9 cellular contexts compared by ENCODE assay signal in genomic region chr11:45857834-45858492, GRCh38. TPM values are rescaled to one million over a fixed set of nuclear protein-coding genes. Genes with fewer than 3 reads are reported as not detected.
DNase-seq lines count a peak whose midpoint lies in the region; ATAC-seq and TF ChIP-seq lines count a peak whose summit lies in the region.
"Had no signal": no experiment of that assay in that cellular context is flagged by ENCODE, and none has a peak within 500 bp of the region (broad histone marks: within the 10 kb centered on the region; RNA-seq: fewer than 3 reads in every experiment).

No MANE protein-coding gene starts in this region.

- no peaks in the 10 kb centered on the region for H3K9me3 ChIP-seq in lung (ENCODE audit: control insufficient read depth in 2 of 2, insufficient read depth in 1 of 2, low read length in 1 of 2)
- H3K9me3 ChIP-seq in upper lobe of left lung: no peaks in the 10 kb centered on the region

- H3K27ac ChIP-seq in coronary artery: peak overlapping the region; percentile 75 to 88
- H3K27ac ChIP-seq in lung (ENCODE audit: low read depth in 1 of 2, low read length in 1 of 2): peak overlapping the region; percentile 84 to 95
- peak overlapping the region; percentile 77 to 85 (median 79) for H3K27ac ChIP-seq in upper lobe of left lung

- H3K36me3 Mint-ChIP-seq in activated naive CD4-positive, alpha-beta T cell treated with anti-CD3 and anti-CD28 coated beads, Interleukin-2, amount 50 U/mL, for 24 hours: peaks cover 18% of the 10 kb centered on the region

- H3K36me3 ChIP-seq in lung (ENCODE audit: control insufficient read depth in 2 of 2, insufficient read depth in 2 of 2, low read length in 2 of 2) (peaks cover 4 to 37% of the 10 kb centered on the region in 2 donors), upper lobe of left lung (peaks cover 15 to 69% (median 33%) of the 10 kb centered on the region in 4 donors)

- TF ChIP-seq CTCF in coronary artery (IDR thresholded peaks at IDR 0.05) (no peak), lung (IDR thresholded peaks at IDR 0.05; ENCODE audit: control extremely low read depth, extremely low read depth) (no peak), upper lobe of left lung (IDR thresholded peaks at IDR 0.05) (no peak)

- no peaks in the 10 kb centered on the region for H3K9me3 Mint-ChIP-seq in activated naive CD4-positive, alpha-beta T cell treated with anti-CD3 and anti-CD28 coated beads, Interleukin-2, amount 50 U/mL, for 24 hours
- H3K9me3 Mint-ChIP-seq: CD4-positive, alpha-beta memory T cell had no signal

- H3K4me1 ChIP-seq in lung (ENCODE audit: control insufficient read depth in 2 of 2, insufficient read depth in 2 of 2, low read length in 2 of 2) (peaks cover 25 to 42% of the 10 kb centered on the region in 2 donors), upper lobe of left lung (peaks cover 48 to 76% (median 56%) of the 10 kb centered on the region in 4 donors)

- H3K27me3 Mint-ChIP-seq in activated naive CD4-positive, alpha-beta T cell treated with anti-CD3 and anti-CD28 coated beads, Interleukin-2, amount 50 U/mL, for 24 hours: no peaks in the 10 kb centered on the region
- H3K27me3 Mint-ChIP-seq: CD4-positive, alpha-beta memory T cell had no signal

- H3K4me3 ChIP-seq in coronary artery (no peak overlapping the region), lung (no peak overlapping the region), upper lobe of left lung (no peak overlapping the region)

- 53 to 67% methylated on average over 4 of the region's 4 CpGs for WGBS in lung, 2 donors
- WGBS in upper lobe of left lung, 2 donors: 48 to 59% methylated on average over 4 of the region's 4 CpGs

- no peaks in the 10 kb centered on the region for H3K4me1 Mint-ChIP-seq in activated naive CD4-positive, alpha-beta T cell treated with anti-CD3 and anti-CD28 coated beads, Interleukin-2, amount 50 U/mL, for 24 hours

- DNase-seq in activated naive CD4-positive, alpha-beta T cell treated with Interleukin-2 at 50 U/mL for 16 hours: no peak
- DNase-seq in coronary artery (ENCODE audit: low spot score) (no peak), lung (ENCODE audit: low spot score) (peak; percentile 76), upper lobe of left lung (peak in 1 of 2 donors; percentile 90), NCI-H526 treated with DMSO at 0.1 percent for 48 hours (lab: John Stamatoyannopoulos, UW) (no peak), NCI-H1694 treated with DMSO at 0.1 percent for 48 hours (lab: John Stamatoyannopoulos, UW) (no peak)
- no peak for DNase-seq in activated naive CD4-positive, alpha-beta T cell treated with anti-CD3 and anti-CD28 coated beads, Interleukin-2, amount 50 U/mL, for 16 hours
- DNase-seq: CD4-positive, alpha-beta memory T cell had no signal

- peak in 1 of 4 donors; percentile 11 for TF ChIP-seq POLR2A in upper lobe of left lung (IDR thresholded peaks at IDR 0.05)

- H3K27me3 ChIP-seq in lung (ENCODE audit: control insufficient read depth, insufficient read depth): no peaks in the 10 kb centered on the region
- no peaks in the 10 kb centered on the region for H3K27me3 ChIP-seq in upper lobe of left lung

- ATAC-seq in lung (ENCODE audit: insufficient read depth, low FRiP score) (peak; percentile 70), upper lobe of left lung (ENCODE audit: low FRiP score in 2 of 2) (peak; percentile 82 to 86)

- TF ChIP-seq EP300 in upper lobe of left lung (IDR thresholded peaks at IDR 0.05): peak in 1 of 4 donors; percentile 37

- H3K4me3 Mint-ChIP-seq in activated naive CD4-positive, alpha-beta T cell treated with anti-CD3 and anti-CD28 coated beads, Interleukin-2, amount 50 U/mL, for 24 hours: no peak overlapping the region
- H3K4me3 Mint-ChIP-seq: CD4-positive, alpha-beta memory T cell had no signal

- H3K27ac Mint-ChIP-seq in activated naive CD4-positive, alpha-beta T cell treated with anti-CD3 and anti-CD28 coated beads, Interleukin-2, amount 50 U/mL, for 24 hours: peak overlapping the region; percentile 35

RNA-seq across cellular contexts. Expression of gene CRY2, which starts 10.7 kb away (rescaled TPM):
- total RNA-seq in lung (10 to 100 TPM; 51.5 to 55.0 TPM), upper lobe of left lung (100 to 1,000 TPM in 1 of 6 donors, 10 to 100 TPM in 5; 51.1 to 103 (median 63.2) TPM)
- 10 to 100 TPM; 16.2 to 16.9 TPM for polyA plus RNA-seq in lung

RNA-seq across cellular contexts. Expression of gene MAPK8IP1, which starts 27.5 kb away (rescaled TPM):
- total RNA-seq in lung: 10 to 100 TPM in 1 of 2 donors, 1 to 10 TPM in 1; 5.1 to 15.4 TPM
- polyA plus RNA-seq in lung: 1 to 10 TPM; 4.7 to 6.3 TPM
- 10 to 100 TPM in 1 of 6 donors, 1 to 10 TPM in 5; 2.1 to 16.0 (median 8.7) TPM for total RNA-seq in upper lobe of left lung

RNA-seq across cellular contexts. Expression of gene FREY1, which starts 49.1 kb away (rescaled TPM):
- total RNA-seq in lung: under 1 TPM; 0.51 to 0.67 TPM
- polyA plus RNA-seq in lung: under 1 TPM; 0.15 to 0.28 TPM
- 1 to 10 TPM in 3 of 6 donors, under 1 TPM in 1, not detected in 2; 0.60 to 3.2 (median 1.7) TPM for total RNA-seq in upper lobe of left lung
- polyA plus RNA-seq: CD4-positive, alpha-beta memory T cell had no signal

RNA-seq across cellular contexts. Expression of gene SLC35C1, which starts 53.0 kb away (rescaled TPM):
- 10 to 100 TPM in 1 of 2 donors, 1 to 10 TPM in 1; 5.4 to 27.2 TPM for total RNA-seq in lung
- 10 to 100 TPM; 21.1 to 35.9 TPM for polyA plus RNA-seq in lung
- total RNA-seq in upper lobe of left lung: 10 to 100 TPM; 18.3 to 50.9 (median 24.0) TPM

RNA-seq across cellular contexts. Expression of gene PEX16, which starts 59.7 kb away (rescaled TPM):
- total RNA-seq in lung: 10 to 100 TPM; 14.2 to 34.8 TPM
- 10 to 100 TPM; 36.9 to 38.2 TPM for polyA plus RNA-seq in lung
- 10 to 100 TPM; 22.9 to 43.0 (median 32.6) TPM for total RNA-seq in upper lobe of left lung
